In the genomic region with DNA sequence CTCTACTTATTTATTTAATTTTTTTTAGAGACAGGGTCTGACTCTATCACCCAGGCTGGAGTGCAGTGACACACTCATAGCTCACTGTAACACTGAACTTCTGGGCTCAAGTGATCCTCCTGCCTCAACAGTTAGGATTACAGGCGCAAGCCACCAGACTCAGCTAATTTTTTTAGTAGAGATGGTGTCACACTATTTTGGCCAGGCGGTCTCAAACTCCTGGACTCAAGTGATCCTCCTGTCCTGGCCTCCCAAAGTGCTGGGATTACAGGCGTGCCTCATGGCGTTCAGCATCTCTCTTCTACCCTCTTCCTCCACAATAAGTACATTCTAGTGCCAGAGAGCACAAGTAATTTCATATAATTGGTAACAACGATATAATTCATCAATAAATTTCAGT, we compare ENCODE assay signal across 2 cellular contexts.
TF ChIP-seq lines count a peak whose summit lies in the region.

No MANE protein-coding gene starts in this region.

TF ChIP-seq in HepG2, 621 proteins besides CTCF, POLR2A, EP300 and RAD21:
- no peak for TF ChIP-seq ZNF782 (CRISPR knock-in tag; IDR thresholded peaks at IDR 0.05; ENCODE audit: borderline replicate concordance)
- TF ChIP-seq, protein P1, sequence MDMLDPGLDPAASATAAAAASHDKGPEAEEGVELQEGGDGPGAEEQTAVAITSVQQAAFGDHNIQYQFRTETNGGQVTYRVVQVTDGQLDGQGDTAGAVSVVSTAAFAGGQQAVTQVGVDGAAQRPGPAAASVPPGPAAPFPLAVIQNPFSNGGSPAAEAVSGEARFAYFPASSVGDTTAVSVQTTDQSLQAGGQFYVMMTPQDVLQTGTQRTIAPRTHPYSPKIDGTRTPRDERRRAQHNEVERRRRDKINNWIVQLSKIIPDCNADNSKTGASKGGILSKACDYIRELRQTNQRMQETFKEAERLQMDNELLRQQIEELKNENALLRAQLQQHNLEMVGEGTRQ (IDR thresholded peaks at IDR 0.05; ENCODE audit: low read depth, low read length) = no peak
- TF ChIP-seq, protein P1 (CRISPR knock-in tag; IDR thresholded peaks at IDR 0.05; ENCODE audit: borderline replicate concordance) = no peak
- TF ChIP-seq, protein P2, sequence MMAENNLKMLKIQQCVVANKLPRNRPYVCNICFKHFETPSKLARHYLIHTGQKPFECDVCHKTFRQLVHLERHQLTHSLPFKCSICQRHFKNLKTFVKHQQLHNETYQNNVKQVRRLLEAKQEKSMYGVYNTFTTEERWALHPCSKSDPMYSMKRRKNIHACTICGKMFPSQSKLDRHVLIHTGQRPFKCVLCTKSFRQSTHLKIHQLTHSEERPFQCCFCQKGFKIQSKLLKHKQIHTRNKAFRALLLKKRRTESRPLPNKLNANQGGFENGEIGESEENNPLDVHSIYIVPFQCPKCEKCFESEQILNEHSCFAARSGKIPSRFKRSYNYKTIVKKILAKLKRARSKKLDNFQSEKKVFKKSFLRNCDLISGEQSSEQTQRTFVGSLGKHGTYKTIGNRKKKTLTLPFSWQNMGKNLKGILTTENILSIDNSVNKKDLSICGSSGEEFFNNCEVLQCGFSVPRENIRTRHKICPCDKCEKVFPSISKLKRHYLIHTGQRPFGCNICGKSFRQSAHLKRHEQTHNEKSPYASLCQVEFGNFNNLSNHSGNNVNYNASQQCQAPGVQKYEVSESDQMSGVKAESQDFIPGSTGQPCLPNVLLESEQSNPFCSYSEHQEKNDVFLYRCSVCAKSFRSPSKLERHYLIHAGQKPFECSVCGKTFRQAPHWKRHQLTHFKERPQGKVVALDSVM (CRISPR knock-in tag; IDR thresholded peaks at IDR 0.05) = peak; percentile 51; the same call in 1 of the 2 replicates
- TF ChIP-seq ZNF501 (CRISPR knock-in tag; IDR thresholded peaks at IDR 0.05) = no peak
- TF ChIP-seq HHEX (CRISPR knock-in tag; IDR thresholded peaks at IDR 0.05) = no peak
- no peak for TF ChIP-seq ZFYVE20 (CRISPR knock-in tag; IDR thresholded peaks at IDR 0.05; ENCODE audit: borderline replicate concordance, low read depth)

TF ChIP-seq in IMR-90, 13 proteins besides CTCF, POLR2A, EP300 and RAD21:
- TF ChIP-seq, protein P3, sequence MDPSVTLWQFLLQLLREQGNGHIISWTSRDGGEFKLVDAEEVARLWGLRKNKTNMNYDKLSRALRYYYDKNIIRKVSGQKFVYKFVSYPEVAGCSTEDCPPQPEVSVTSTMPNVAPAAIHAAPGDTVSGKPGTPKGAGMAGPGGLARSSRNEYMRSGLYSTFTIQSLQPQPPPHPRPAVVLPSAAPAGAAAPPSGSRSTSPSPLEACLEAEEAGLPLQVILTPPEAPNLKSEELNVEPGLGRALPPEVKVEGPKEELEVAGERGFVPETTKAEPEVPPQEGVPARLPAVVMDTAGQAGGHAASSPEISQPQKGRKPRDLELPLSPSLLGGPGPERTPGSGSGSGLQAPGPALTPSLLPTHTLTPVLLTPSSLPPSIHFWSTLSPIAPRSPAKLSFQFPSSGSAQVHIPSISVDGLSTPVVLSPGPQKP (IDR thresholded peaks at IDR 0.05; ENCODE audit: borderline replicate concordance, low read depth, low read length) = no peak
- TF ChIP-seq CHD1 (IDR thresholded peaks at IDR 0.05; ENCODE audit: low read depth, low read length) = no peak
- no peak for TF ChIP-seq MAZ (IDR thresholded peaks at IDR 0.05; ENCODE audit: borderline replicate concordance, low read depth, low read length)
- TF ChIP-seq CEBPB (IDR thresholded peaks at IDR 0.05; ENCODE audit: low read depth, low read length) = no peak
- no peak for TF ChIP-seq RCOR1 (IDR thresholded peaks at IDR 0.05; ENCODE audit: insufficient replicate concordance, low read length)
- TF ChIP-seq, protein P1 (IDR thresholded peaks at IDR 0.05; ENCODE audit: low read depth, low read length) = no peak
- TF ChIP-seq NFE2L2 (IDR thresholded peaks at IDR 0.05; ENCODE audit: low read depth, low read length) = no peak
- no peak for TF ChIP-seq FOS (IDR thresholded peaks at IDR 0.05; ENCODE audit: low read depth, low read length)
